In genomic region chr1:189315035-189315927, GRCh38 we compare ENCODE assay signal across 1 cellular context.
TF ChIP-seq lines count a peak whose summit lies in the region.

No MANE protein-coding gene starts in this region.

TF ChIP-seq in endothelial cell of umbilical vein, 7 proteins besides CTCF, POLR2A, EP300 and RAD21 (continued from another document):
- TF ChIP-seq GATA2 (IDR thresholded peaks at IDR 0.05; ENCODE audit: insufficient read depth, insufficient read length, low read depth, low read length) (no peak), MAX (IDR thresholded peaks at IDR 0.05; ENCODE audit: insufficient read depth, insufficient read length) (no peak), EZH2 (IDR thresholded peaks at IDR 0.05; ENCODE audit: borderline replicate concordance, low read depth, low read length, severe bottlenecking) (no peak), MYC (IDR thresholded peaks at IDR 0.05; ENCODE audit: low read depth, low read length) (no peak), POLR2AphosphoS5 (IDR thresholded peaks at IDR 0.05; ENCODE audit: insufficient read depth, low read depth, low read length) (no peak), FOS (IDR thresholded peaks at IDR 0.05; ENCODE audit: borderline replicate concordance, insufficient read depth, low read length) (no peak)
